ENCODE assay signal across 1 cellular context in the genomic region with DNA sequence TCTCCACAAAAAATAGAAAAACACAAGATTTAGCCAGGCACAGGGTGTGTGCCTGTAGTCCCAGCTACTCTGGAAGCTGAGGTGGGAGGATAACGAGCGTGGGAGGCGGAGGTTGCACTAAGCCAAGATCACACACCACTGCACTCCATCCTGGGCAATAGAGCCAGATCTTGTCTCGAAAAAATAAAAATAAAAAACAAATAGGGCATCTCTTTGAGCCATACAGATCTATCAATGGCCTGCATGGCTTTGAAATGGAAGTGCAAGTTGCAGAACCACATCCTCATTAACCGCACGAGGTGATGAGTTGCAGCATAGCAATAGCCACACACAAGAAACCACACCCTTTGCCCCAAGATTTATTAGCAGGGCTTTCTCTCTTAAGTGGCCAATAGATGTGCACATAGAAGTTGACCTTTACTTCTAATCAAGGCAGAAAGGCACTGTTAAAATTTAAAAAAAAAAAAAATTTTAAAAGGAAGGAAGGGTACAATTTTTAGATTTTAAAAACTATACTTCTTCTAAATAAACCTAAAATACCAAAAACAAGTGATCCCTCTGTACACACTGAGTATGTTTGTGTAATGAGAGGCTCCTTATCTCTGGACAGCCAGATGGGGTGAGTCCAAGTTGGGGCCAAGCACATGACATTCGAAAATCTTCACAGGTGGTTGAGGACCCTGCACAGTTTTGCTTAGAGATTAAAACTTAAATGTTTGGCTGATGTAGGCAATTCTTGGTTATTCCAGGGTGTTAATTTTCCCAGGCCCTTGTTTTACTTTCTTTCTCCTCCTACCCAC.
TF ChIP-seq lines count a peak whose summit lies in the region.

No MANE protein-coding gene starts in this region.

TF ChIP-seq in GM23338, 12 proteins besides CTCF, POLR2A, EP300 and RAD21 (continued from another document):
- TF ChIP-seq, protein P1, sequence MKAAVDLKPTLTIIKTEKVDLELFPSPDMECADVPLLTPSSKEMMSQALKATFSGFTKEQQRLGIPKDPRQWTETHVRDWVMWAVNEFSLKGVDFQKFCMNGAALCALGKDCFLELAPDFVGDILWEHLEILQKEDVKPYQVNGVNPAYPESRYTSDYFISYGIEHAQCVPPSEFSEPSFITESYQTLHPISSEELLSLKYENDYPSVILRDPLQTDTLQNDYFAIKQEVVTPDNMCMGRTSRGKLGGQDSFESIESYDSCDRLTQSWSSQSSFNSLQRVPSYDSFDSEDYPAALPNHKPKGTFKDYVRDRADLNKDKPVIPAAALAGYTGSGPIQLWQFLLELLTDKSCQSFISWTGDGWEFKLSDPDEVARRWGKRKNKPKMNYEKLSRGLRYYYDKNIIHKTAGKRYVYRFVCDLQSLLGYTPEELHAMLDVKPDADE (IDR thresholded peaks at IDR 0.05) = no peak
- TF ChIP-seq EZH2phosphoT487 (IDR thresholded peaks at IDR 0.05; ENCODE audit: unreplicated experiment) (no peak), ZNF114 (CRISPR knock-in tag; IDR thresholded peaks at IDR 0.05) (no peak), CREB1 (CRISPR knock-in tag; IDR thresholded peaks at IDR 0.05; ENCODE audit: low read depth) (no peak)
